Comparison of ENCODE assay signal across 9 cellular contexts in the genomic region with DNA sequence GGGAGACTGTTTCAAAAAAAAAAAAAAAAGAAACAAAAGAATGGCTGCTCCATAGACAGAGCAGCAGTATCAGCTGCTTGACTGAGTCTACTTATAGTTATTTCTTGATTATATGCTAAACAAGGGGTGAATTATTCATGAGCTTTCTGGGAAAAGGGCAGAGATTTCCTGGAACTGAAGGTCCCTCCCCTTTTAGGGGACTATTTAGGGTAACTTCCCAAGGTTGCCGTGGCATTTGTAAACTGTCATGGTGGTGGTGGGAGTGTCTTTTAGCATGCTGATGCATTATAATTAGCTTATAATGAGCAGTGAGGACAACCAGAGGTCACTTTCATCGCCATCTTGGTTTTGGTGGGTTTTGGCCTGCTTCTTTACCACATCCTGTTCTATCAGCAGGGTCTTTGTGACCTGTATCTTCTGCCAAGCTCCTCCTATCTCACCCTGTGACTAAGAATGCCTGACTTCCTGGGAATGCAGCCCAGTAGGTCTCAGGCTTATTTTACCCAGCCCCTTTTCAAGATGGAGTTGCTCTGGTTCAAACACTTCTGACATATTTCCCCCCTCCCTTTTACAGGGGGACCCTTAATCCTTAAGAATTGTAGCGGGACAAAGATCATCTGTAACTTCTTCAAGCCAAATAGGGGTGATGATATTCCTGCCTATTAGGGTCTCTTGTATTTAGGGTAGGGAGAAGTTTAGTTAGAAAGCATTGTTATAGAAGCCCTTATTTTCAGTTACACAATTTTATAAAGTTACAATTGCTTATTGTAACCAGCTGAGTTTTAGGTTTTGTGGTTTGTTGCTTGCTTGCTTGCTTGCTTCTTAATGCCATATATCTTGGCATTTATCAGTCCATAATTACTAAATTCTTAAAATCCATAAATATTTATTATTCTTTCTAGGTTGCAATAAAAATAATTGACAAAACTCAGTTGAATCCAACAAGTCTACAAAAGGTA. TPM values are rescaled to one million over a fixed set of nuclear protein-coding genes. Genes with fewer than 3 reads are reported as not detected.
DNase-seq lines count a peak whose midpoint lies in the region; ATAC-seq and TF ChIP-seq lines count a peak whose summit lies in the region.
"Had no signal": no experiment of that assay in that cellular context is flagged by ENCODE, and none has a peak within 500 bp of the region (broad histone marks: within the 10 kb centered on the region; RNA-seq: fewer than 3 reads in every experiment).

No MANE protein-coding gene starts in this region.

- in situ Hi-C loops in GM23248 (cut with MboI), result no loop called here

- H3K79me2 ChIP-seq in GM23248 (ENCODE audit: insufficient read depth), result peaks cover 100% of the 10 kb centered on the region

- TF ChIP-seq CTCF in dorsolateral prefrontal cortex (IDR thresholded peaks at IDR 0.05 in 54 of 56, conservative IDR thresholded peaks at IDR 0.05 in 2 of 56; ENCODE audit: low read depth in 1 of 56, partially characterized antibody in 56 of 56), result no peak
- TF ChIP-seq CTCF in testis (IDR thresholded peaks at IDR 0.05), result no peak

- 44 to 45% methylated on average over 3 of the region's 3 CpGs for WGBS in GM23248 (ENCODE audit: low coverage in 1 of 2, low lambda C conversion rate in 2 of 2, missing lambda C conversion rate in 2 of 2), 2 experiments
- 61 to 78% methylated on average over 3 of the region's 3 CpGs for WGBS in testis, 2 donors

- H3K9me3 ChIP-seq in GM23248 (ENCODE audit: low read depth), result no peaks in the 10 kb centered on the region
- no peaks in the 10 kb centered on the region for H3K9me3 ChIP-seq in testis

- ATAC-seq in SK-N-SH treated with all-trans-retinoic acid at 6 μM for 48 hours (peak; percentile 33; the same call in 2 of the 3 replicates), HG02588 (IDR thresholded peaks at IDR 0.05; ENCODE audit: unreplicated experiment) (no peak), HG02763 (IDR thresholded peaks at IDR 0.05; ENCODE audit: unreplicated experiment) (no peak), GM21528 (IDR thresholded peaks at IDR 0.05; ENCODE audit: low FRiP score, unreplicated experiment) (no peak)

- H3K4me2 ChIP-seq in GM23248 (ENCODE audit: unreplicated experiment), result peak overlapping the region; percentile 51

- H3K27me3 ChIP-seq in GM23248 (replicated peaks; ENCODE audit: insufficient read depth) (no peaks in the 10 kb centered on the region), dorsolateral prefrontal cortex (no peaks in the 10 kb centered on the region), testis (no peaks in the 10 kb centered on the region)

- no peak overlapping the region for H2AFZ ChIP-seq in GM23248

- no peaks in the 10 kb centered on the region for H4K20me1 ChIP-seq in GM23248 (ENCODE audit: insufficient read depth)

- H3K36me3 ChIP-seq in GM23248 (ENCODE audit: low read depth) (0 out of 2 replicates have a peak, but pooled peaks cover 4% of the 10 kb centered on the region), testis (ENCODE audit: low read depth, missing control alignments) (no peaks in the 10 kb centered on the region)

- H3K9ac ChIP-seq in GM23248, result no peak overlapping the region

- TF ChIP-seq POLR2A in testis (IDR thresholded peaks at IDR 0.05), result no peak

- H3K4me3 ChIP-seq in GM23248 (no peak overlapping the region), dorsolateral prefrontal cortex (no peak overlapping the region), testis (no peak overlapping the region)
- H3K4me3 ChIP-seq: skin epidermis had no signal

- peak; percentile 64 for DNase-seq in GM23248
- no peak for DNase-seq in dorsolateral prefrontal cortex
- peak; percentile 29 for DNase-seq in pons (ENCODE audit: low spot score)
- DNase-seq in testis, result no peak

- H3K27ac ChIP-seq in GM23248 (peak overlapping the region; percentile 54), dorsolateral prefrontal cortex (peak overlapping the region in 44 of 59 donors; percentile 1 to 87 (median 45)), testis (no peak overlapping the region)

- 0 out of 2 replicates have a peak, but pooled peaks cover 15% of the 10 kb centered on the region for H3F3A ChIP-seq in GM23248 (ENCODE audit: insufficient read depth)

- no peaks in the 10 kb centered on the region for H3K9me2 ChIP-seq in GM23248 (ENCODE audit: insufficient read depth)

- H3K4me1 ChIP-seq in GM23248 (ENCODE audit: insufficient read depth) (peaks cover 34% of the 10 kb centered on the region), testis (peaks cover 22% of the 10 kb centered on the region)

- intact Hi-C loops in dorsolateral prefrontal cortex (cut with DNase I), result no loop called here
- intact Hi-C loops in testis (cut with DNase I; ENCODE audit: low total_unique reads), result no loop called here

TF ChIP-seq in SK-N-SH treated with all-trans-retinoic acid at 6 μM for 48 hours, 23 proteins besides CTCF, POLR2A, EP300 and RAD21 (continues in another document):
- TF ChIP-seq TCF4 (CRISPR knock-in tag; IDR thresholded peaks at IDR 0.05; ENCODE audit: borderline replicate concordance), result peak; percentile 68
- peak; percentile 99 for TF ChIP-seq TOX (CRISPR knock-in tag; IDR thresholded peaks at IDR 0.05; ENCODE audit: borderline replicate concordance)
- TF ChIP-seq PPARA (CRISPR knock-in tag; IDR thresholded peaks at IDR 0.05; ENCODE audit: borderline replicate concordance), result no peak
- peak; percentile 99 for TF ChIP-seq SNAI2 (CRISPR knock-in tag; IDR thresholded peaks at IDR 0.05)
- TF ChIP-seq, protein P1, sequence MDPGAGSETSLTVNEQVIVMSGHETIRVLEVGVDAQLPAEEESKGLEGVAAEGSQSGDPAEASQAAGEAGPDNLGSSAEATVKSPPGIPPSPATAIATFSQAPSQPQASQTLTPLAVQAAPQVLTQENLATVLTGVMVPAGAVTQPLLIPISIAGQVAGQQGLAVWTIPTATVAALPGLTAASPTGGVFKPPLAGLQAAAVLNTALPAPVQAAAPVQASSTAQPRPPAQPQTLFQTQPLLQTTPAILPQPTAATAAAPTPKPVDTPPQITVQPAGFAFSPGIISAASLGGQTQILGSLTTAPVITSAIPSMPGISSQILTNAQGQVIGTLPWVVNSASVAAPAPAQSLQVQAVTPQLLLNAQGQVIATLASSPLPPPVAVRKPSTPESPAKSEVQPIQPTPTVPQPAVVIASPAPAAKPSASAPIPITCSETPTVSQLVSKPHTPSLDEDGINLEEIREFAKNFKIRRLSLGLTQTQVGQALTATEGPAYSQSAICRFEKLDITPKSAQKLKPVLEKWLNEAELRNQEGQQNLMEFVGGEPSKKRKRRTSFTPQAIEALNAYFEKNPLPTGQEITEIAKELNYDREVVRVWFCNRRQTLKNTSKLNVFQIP (CRISPR knock-in tag; IDR thresholded peaks at IDR 0.05; ENCODE audit: borderline replicate concordance, low read depth), result peak; percentile 89
- TF ChIP-seq, protein P2, sequence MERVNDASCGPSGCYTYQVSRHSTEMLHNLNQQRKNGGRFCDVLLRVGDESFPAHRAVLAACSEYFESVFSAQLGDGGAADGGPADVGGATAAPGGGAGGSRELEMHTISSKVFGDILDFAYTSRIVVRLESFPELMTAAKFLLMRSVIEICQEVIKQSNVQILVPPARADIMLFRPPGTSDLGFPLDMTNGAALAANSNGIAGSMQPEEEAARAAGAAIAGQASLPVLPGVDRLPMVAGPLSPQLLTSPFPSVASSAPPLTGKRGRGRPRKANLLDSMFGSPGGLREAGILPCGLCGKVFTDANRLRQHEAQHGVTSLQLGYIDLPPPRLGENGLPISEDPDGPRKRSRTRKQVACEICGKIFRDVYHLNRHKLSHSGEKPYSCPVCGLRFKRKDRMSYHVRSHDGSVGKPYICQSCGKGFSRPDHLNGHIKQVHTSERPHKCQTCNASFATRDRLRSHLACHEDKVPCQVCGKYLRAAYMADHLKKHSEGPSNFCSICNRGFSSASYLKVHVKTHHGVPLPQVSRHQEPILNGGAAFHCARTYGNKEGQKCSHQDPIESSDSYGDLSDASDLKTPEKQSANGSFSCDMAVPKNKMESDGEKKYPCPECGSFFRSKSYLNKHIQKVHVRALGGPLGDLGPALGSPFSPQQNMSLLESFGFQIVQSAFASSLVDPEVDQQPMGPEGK (CRISPR knock-in tag; IDR thresholded peaks at IDR 0.05; ENCODE audit: borderline replicate concordance), result peak; percentile 100
- peak; percentile 99 for TF ChIP-seq RARB (CRISPR knock-in tag; IDR thresholded peaks at IDR 0.05)
- peak; percentile 99 for TF ChIP-seq ZFP3 (CRISPR knock-in tag; IDR thresholded peaks at IDR 0.05)
- peak; percentile 90 for TF ChIP-seq ZNF565 (CRISPR knock-in tag; conservative IDR thresholded peaks at IDR 0.05; ENCODE audit: low read depth)
- peak; percentile 48; the same call in 1 of the 2 replicates for TF ChIP-seq ZNF70 (CRISPR knock-in tag; IDR thresholded peaks at IDR 0.05)
- TF ChIP-seq, protein P3, sequence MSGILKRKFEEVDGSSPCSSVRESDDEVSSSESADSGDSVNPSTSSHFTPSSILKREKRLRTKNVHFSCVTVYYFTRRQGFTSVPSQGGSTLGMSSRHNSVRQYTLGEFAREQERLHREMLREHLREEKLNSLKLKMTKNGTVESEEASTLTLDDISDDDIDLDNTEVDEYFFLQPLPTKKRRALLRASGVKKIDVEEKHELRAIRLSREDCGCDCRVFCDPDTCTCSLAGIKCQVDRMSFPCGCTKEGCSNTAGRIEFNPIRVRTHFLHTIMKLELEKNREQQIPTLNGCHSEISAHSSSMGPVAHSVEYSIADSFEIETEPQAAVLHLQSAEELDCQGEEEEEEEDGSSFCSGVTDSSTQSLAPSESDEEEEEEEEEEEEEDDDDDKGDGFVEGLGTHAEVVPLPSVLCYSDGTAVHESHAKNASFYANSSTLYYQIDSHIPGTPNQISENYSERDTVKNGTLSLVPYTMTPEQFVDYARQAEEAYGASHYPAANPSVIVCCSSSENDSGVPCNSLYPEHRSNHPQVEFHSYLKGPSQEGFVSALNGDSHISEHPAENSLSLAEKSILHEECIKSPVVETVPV (CRISPR knock-in tag; IDR thresholded peaks at IDR 0.05), result peak; percentile 95
- TF ChIP-seq ZC3H10 (CRISPR knock-in tag; IDR thresholded peaks at IDR 0.05), result peak; percentile 99
- TF ChIP-seq BACH2 (CRISPR knock-in tag; IDR thresholded peaks at IDR 0.05; ENCODE audit: borderline replicate concordance), result peak; percentile 81; the same call in 1 of the 2 replicates

RNA-seq across cellular contexts. Expression of a gene that starts 42.5 kb away (rescaled TPM):
- total RNA-seq in GM23248 (2014; rRNA removed; shearing (Covaris generic)), result 80.6 and 107 TPM in 2 replicates
- polyA plus RNA-seq in GM23248 (2016; fragmentation: Nextera tagmentation; extraction: Ambion mirVana) (32.3 and 32.9 TPM in 2 replicates), testis (ENCODE audit: insufficient read depth, low read depth, low replicate concordance) (93.9 TPM)
- total RNA-seq in dorsolateral prefrontal cortex (100 to 1,000 TPM; 106 to 189 (median 135) TPM), testis (100 to 1,000 TPM; 172 to 198 TPM)

Comparison
In these comparisons a context has a peak if more than half of its experiments do, and no peak if none do; other contexts are left out.
1. DNase-seq: peak in GM23248 (single experiment) and pons (single experiment); none in dorsolateral prefrontal cortex (0 of 10) and testis (single experiment).
2. H3K27ac ChIP-seq: peak in GM23248 (single experiment) and dorsolateral prefrontal cortex (44 of 59); none in testis (0 of 2).